Comparison of ENCODE assay signal across 17 cellular contexts in genomic region chr4:154634058-154634457, GRCh38.
DNase-seq lines count a peak whose midpoint lies in the region; ATAC-seq and TF ChIP-seq lines count a peak whose summit lies in the region.
"Had no signal": no experiment of that assay in that cellular context is flagged by ENCODE, and none has a peak within 500 bp of the region (broad histone marks: within the 10 kb centered on the region; RNA-seq: fewer than 3 reads in every experiment).

No MANE protein-coding gene starts in this region.

- ATAC-seq in GM18861 (IDR thresholded peaks at IDR 0.05; ENCODE audit: unreplicated experiment) (peak; percentile 59), GM21423 (IDR thresholded peaks at IDR 0.05; ENCODE audit: unreplicated experiment) (peak; percentile 54), HG03159 (IDR thresholded peaks at IDR 0.05; ENCODE audit: unreplicated experiment) (peak; percentile 55), HG02852 (IDR thresholded peaks at IDR 0.05; ENCODE audit: unreplicated experiment) (no peak)
- ATAC-seq: PC-3 had no signal

- TF ChIP-seq CTCF in GM13976 (IDR thresholded peaks at IDR 0.05; ENCODE audit: borderline replicate concordance, control extremely low read depth, extremely low read depth, insufficient read depth, missing control alignments), result no peak

- in situ Hi-C loops in GM13976 (cut with MboI; ENCODE audit: low sequenced_read_pairs, unreplicated experiment), result no loop called here

- DNase-seq in OCI-M1 (lab: John Stamatoyannopoulos, UW), result peak; percentile 45
- no peak for DNase-seq in NCI-H1048 (lab: John Stamatoyannopoulos, UW)
- DNase-seq in GM13976 (ENCODE audit: low spot score), result no peak
- DNase-seq in NCI-H2227 (lab: John Stamatoyannopoulos, UW; ENCODE audit: unreplicated experiment), result no peak
- DNase-seq: AML-193; CD4-positive, CD25-positive, alpha-beta regulatory T cell; DMS79; H9; NCI-H1092 treated with DMSO at 0.1 percent for 48 hours; NCI-H1694; NCI-H2107; PC-3; T-helper 9 cell had no signal
